ENCODE assay signal across 8 cellular contexts in the genomic region with DNA sequence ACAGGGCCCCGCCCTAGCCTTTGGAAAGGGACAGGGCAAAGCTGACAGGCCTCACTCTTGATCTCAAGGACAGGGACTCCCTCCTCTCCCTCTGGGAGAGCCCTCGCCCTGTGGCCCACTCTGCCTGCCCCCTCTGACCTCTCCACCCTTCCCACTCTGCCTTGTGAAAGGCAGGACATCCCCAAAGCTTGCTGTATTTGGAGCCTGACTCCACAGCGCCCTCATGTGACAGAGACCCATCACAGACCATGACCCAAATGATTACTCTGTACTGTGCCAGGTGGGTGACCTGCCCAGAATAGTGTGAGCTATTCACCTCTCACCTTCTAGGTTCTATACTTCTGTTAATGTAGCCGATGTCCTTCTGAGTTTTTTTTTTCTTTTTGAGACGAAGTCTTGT.
DNase-seq lines count a peak whose midpoint lies in the region; ATAC-seq and TF ChIP-seq lines count a peak whose summit lies in the region.

No MANE protein-coding gene starts in this region.

- CTCF ChIA-PET in HEK293T (lab: Yijun Ruan, JAX), result interaction anchor here (0.5 to 2.7 kb wide), 12 partner anchors 8 to 347 kb away, joined by 3 to 14 read pairs (median 4); a partner anchor contains a TSS

- H3K27ac ChIP-seq in WERI-Rb-1, result no peak overlapping the region

- no peaks in the 10 kb centered on the region for H3K27me3 ChIP-seq in WERI-Rb-1 (ENCODE audit: insufficient read depth, low read depth, severe bottlenecking)

- peak; percentile 86 for DNase-seq in DMS53 (lab: John Stamatoyannopoulos, UW)
- peak; percentile 59 for DNase-seq in HEK293T (ENCODE audit: extremely low spot score)
- peak; percentile 77 for DNase-seq in WERI-Rb-1
- DNase-seq in germinal center (ENCODE audit: low spot score), result peak; percentile 51
- no peak for DNase-seq in retinal pigment epithelial cell (ENCODE audit: low read depth)
- no peak for DNase-seq in NCI-H2081 (lab: John Stamatoyannopoulos, UW)

- POLR2A ChIA-PET in HEK293T (lab: Yijun Ruan, JAX), result no interaction called here

- H3K4me3 ChIP-seq in WERI-Rb-1 (ENCODE audit: low read depth, low read length), result no peak overlapping the region
- no peak overlapping the region for H3K4me3 ChIP-seq in retinal pigment epithelial cell (ENCODE audit: low read length)

- ATAC-seq in HG02678 (IDR thresholded peaks at IDR 0.05; ENCODE audit: unreplicated experiment) (no peak), HG03571 (IDR thresholded peaks at IDR 0.05; ENCODE audit: unreplicated experiment) (no peak)

- no peaks in the 10 kb centered on the region for H3K9me3 ChIP-seq in WERI-Rb-1 (ENCODE audit: severe bottlenecking)

- no peaks in the 10 kb centered on the region for H3K36me3 ChIP-seq in WERI-Rb-1

- TF ChIP-seq CTCF in WERI-Rb-1 (IDR thresholded peaks at IDR 0.05; ENCODE audit: low read depth, low read length), result peak; percentile 90
- TF ChIP-seq CTCF in retinal pigment epithelial cell (conservative IDR thresholded peaks at IDR 0.05; ENCODE audit: low read depth, low read length), result peak; percentile 76

TF ChIP-seq in HEK293T, 16 proteins besides CTCF, POLR2A, EP300 and RAD21:
- TF ChIP-seq ZNF384 (IDR thresholded peaks at IDR 0.05) (no peak), LEF1 (IDR thresholded peaks at IDR 0.05; ENCODE audit: borderline replicate concordance) (no peak), HDGF (IDR thresholded peaks at IDR 0.05; ENCODE audit: borderline replicate concordance) (no peak), ELF4 (IDR thresholded peaks at IDR 0.05) (no peak), NFRKB (IDR thresholded peaks at IDR 0.05) (no peak)

Comparison
In these comparisons a context has a peak if more than half of its experiments do, and no peak if none do; other contexts are left out.
1. DNase-seq: peak in DMS53 (single experiment), HEK293T (single experiment), WERI-Rb-1 (single experiment) and germinal center (single experiment); none in retinal pigment epithelial cell (single experiment) and NCI-H2081 (0 of 2).